Comparison of ENCODE assay signal across 7 cellular contexts in genomic region chr17:10697092-10698081, GRCh38. TPM values are rescaled to one million over a fixed set of nuclear protein-coding genes. Genes with fewer than 3 reads are reported as not detected.
DNase-seq lines count a peak whose midpoint lies in the region; ATAC-seq and TF ChIP-seq lines count a peak whose summit lies in the region.

Gene ADPRM (plus strand): TSS chr17:10697594. CDS start chr17:10704927, 7,333 bp downstream.
Gene SCO1 (minus strand): TSS chr17:10697533. CDS start chr17:10697507, 26 bp downstream.

- no peaks in the 10 kb centered on the region for H3K9me3 ChIP-seq in hepatocyte (ENCODE audit: low read depth)

- TF ChIP-seq POLR2A in GM18505 (IDR thresholded peaks at IDR 0.05; ENCODE audit: borderline replicate concordance, extremely low read depth, insufficient read depth, insufficient read length), result peak; percentile 89

- H3K27ac ChIP-seq in hepatocyte, result peak within 1 kb of the TSS; percentile 96

- peak; percentile 50 for TF ChIP-seq CTCF in hepatocyte (IDR thresholded peaks at IDR 0.05; ENCODE audit: poor library complexity)

- peak; percentile 93 for ATAC-seq in GM18505 (IDR thresholded peaks at IDR 0.05; ENCODE audit: unreplicated experiment)
- ATAC-seq in HG02970 (IDR thresholded peaks at IDR 0.05; ENCODE audit: low FRiP score, unreplicated experiment), result peak; percentile 92

- peaks cover 12% of the 10 kb centered on the region for H3K4me1 ChIP-seq in hepatocyte (ENCODE audit: insufficient read depth)

- no peaks in the 10 kb centered on the region for H3K36me3 ChIP-seq in hepatocyte (replicated peaks; ENCODE audit: insufficient read depth, low read depth)

- under 1% methylated on average over 73 of the region's 84 CpGs for WGBS in hepatocyte (ENCODE audit: low lambda C conversion rate, missing lambda C conversion rate)

- H2AFZ ChIP-seq in hepatocyte, result peak within 1 kb of the TSS; percentile 88

- no peaks in the 10 kb centered on the region for H3K27me3 ChIP-seq in hepatocyte

- peak; percentile 14 for DNase-seq in NCI-H187 treated with DMSO at 0.1 percent for 48 hours (lab: John Stamatoyannopoulos, UW)
- DNase-seq in T-helper 22 cell (ENCODE audit: low read depth), result peak; percentile 85
- DNase-seq in astrocyte of the hippocampus (ENCODE audit: low read depth, low spot score), result peak; percentile 97
- DNase-seq in hepatocyte (ENCODE audit: low spot score), result peak; percentile 97
- peak; percentile 86 for DNase-seq in renal cortical epithelial cell (ENCODE audit: low read depth)

- H4K20me1 ChIP-seq in hepatocyte (ENCODE audit: insufficient read depth, poor library complexity, severe bottlenecking), result no peaks in the 10 kb centered on the region

- no peaks in the 10 kb centered on the region for H3K9me2 ChIP-seq in hepatocyte (replicated peaks; ENCODE audit: insufficient read depth)

- H3K4me2 ChIP-seq in hepatocyte, result peak within 1 kb of the TSS; percentile 85

- H3K4me3 ChIP-seq in hepatocyte, result peak within 1 kb of the TSS; percentile 95

- H3K79me2 ChIP-seq in hepatocyte, result peaks cover 80% of the 10 kb centered on the region

RNA-seq across cellular contexts. Expression of gene ADPRM, which starts in this region (rescaled TPM):
- total RNA-seq in hepatocyte (12.5 and 17.8 TPM in 2 replicates), renal cortical epithelial cell (13.3 and 18.9 TPM in 2 replicates)
- 5.8 and 7.7 TPM in 2 replicates for polyA plus RNA-seq in hepatocyte

RNA-seq across cellular contexts. Expression of gene SCO1, which starts in this region (rescaled TPM):
- total RNA-seq in hepatocyte (37.4 and 45.8 TPM in 2 replicates), renal cortical epithelial cell (39.1 and 48.5 TPM in 2 replicates)
- 34.0 and 43.4 TPM in 2 replicates for polyA plus RNA-seq in hepatocyte

Comparison
In these comparisons a context has a peak if more than half of its experiments do, and no peak if none do; other contexts are left out.
1. Peak in every context shown above with its lines: DNase-seq, ATAC-seq, H3K4me3 ChIP-seq and H3K27ac ChIP-seq.
2. DNase-seq: peak in every context shown above with its lines; median percentile 97 in astrocyte of the hippocampus; 97 in hepatocyte; 86 in renal cortical epithelial cell; 85 in T-helper 22 cell; 14 in NCI-H187 treated with DMSO at 0.1 percent for 48 hours.